Comparison of ENCODE assay signal across 27 cellular contexts in genomic region chr5:19880430-19880829, GRCh38.
DNase-seq lines count a peak whose midpoint lies in the region; ATAC-seq and TF ChIP-seq lines count a peak whose summit lies in the region.
"Had no signal": no experiment of that assay in that cellular context is flagged by ENCODE, and none has a peak within 500 bp of the region (broad histone marks: within the 10 kb centered on the region; RNA-seq: fewer than 3 reads in every experiment).

No MANE protein-coding gene starts in this region.

- TF ChIP-seq CTCF in GM20000 (IDR thresholded peaks at IDR 0.05; ENCODE audit: extremely low read depth, missing control alignments), result no peak

- no peaks in the 10 kb centered on the region for H3K36me3 ChIP-seq in HUES64 (ENCODE audit: insufficient read depth, low read length)
- H3K36me3 ChIP-seq in mesodermal cell (ENCODE audit: control insufficient read depth, insufficient read depth, low read length), result no peaks in the 10 kb centered on the region
- H3K36me3 ChIP-seq: brain microvascular endothelial cell, heart left ventricle, ovary, Peyer's patch had no signal

- H3K4me3 ChIP-seq in HUES64 (ENCODE audit: low read length) (peak overlapping the region; percentile 6; the same call in 1 of the 2 replicates), mesodermal cell (ENCODE audit: extremely low read depth, insufficient read depth, low read length, poor library complexity, severe bottlenecking) (no peak overlapping the region)
- H3K4me3 ChIP-seq: GM23248, heart left ventricle, K562, lung, ovary, Peyer's patch had no signal

- CTCF ChIA-PET in activated CD8-positive, alpha-beta memory T cell treated with anti-CD3 and anti-CD28 coated beads, Interleukin-2, amount 10 ng/mL, durations not matched to agents 7 days and 5 days (lab: Charles Lee), result no interaction called here

- no peak overlapping the region for H3K4me3 Mint-ChIP-seq in activated CD8-positive, alpha-beta memory T cell treated with anti-CD3 and anti-CD28 coated beads, Interleukin-2, amount 10 ng/mL, durations not matched to agents 7 days and 5 days
- H3K4me3 Mint-ChIP-seq: activated CD4-positive, alpha-beta memory T cell treated with anti-CD3 and anti-CD28 coated beads, Interleukin-2, amount 10 ng/mL, durations not matched to agents 7 days and 5 days; HFFc6 had no signal

- H3K4me1 Mint-ChIP-seq in activated CD8-positive, alpha-beta memory T cell treated with anti-CD3 and anti-CD28 coated beads, Interleukin-2, amount 10 ng/mL, durations not matched to agents 7 days and 5 days, result no peaks in the 10 kb centered on the region
- H3K4me1 Mint-ChIP-seq: activated CD4-positive, alpha-beta memory T cell treated with anti-CD3 and anti-CD28 coated beads, Interleukin-2, amount 10 ng/mL, durations not matched to agents 7 days and 5 days had no signal

- no peaks in the 10 kb centered on the region for H3K9me3 ChIP-seq in HUES64 (ENCODE audit: insufficient read depth, low read depth, low read length)
- H3K9me3 ChIP-seq in mesodermal cell (ENCODE audit: control insufficient read depth, low read length), result no peaks in the 10 kb centered on the region
- H3K9me3 ChIP-seq: heart left ventricle, ovary, Peyer's patch had no signal

- H3K36me3 Mint-ChIP-seq in activated CD8-positive, alpha-beta memory T cell treated with anti-CD3 and anti-CD28 coated beads, Interleukin-2, amount 10 ng/mL, durations not matched to agents 7 days and 5 days, result no peaks in the 10 kb centered on the region

- H3K9me3 Mint-ChIP-seq in activated CD8-positive, alpha-beta memory T cell treated with anti-CD3 and anti-CD28 coated beads, Interleukin-2, amount 10 ng/mL, durations not matched to agents 7 days and 5 days (ENCODE audit: low read depth), result peaks cover 2% of the 10 kb centered on the region
- H3K9me3 Mint-ChIP-seq: HFFc6 had no signal

- no peaks in the 10 kb centered on the region for H3K27me3 ChIP-seq in HUES64 (ENCODE audit: insufficient read depth, low read length)
- H3K27me3 ChIP-seq: brain microvascular endothelial cell, heart left ventricle, ovary, Peyer's patch had no signal

- H3K27me3 Mint-ChIP-seq in activated CD8-positive, alpha-beta memory T cell treated with anti-CD3 and anti-CD28 coated beads, Interleukin-2, amount 10 ng/mL, durations not matched to agents 7 days and 5 days, result no peaks in the 10 kb centered on the region
- H3K27me3 Mint-ChIP-seq: activated CD4-positive, alpha-beta memory T cell treated with anti-CD3 and anti-CD28 coated beads, Interleukin-2, amount 10 ng/mL, durations not matched to agents 7 days and 5 days had no signal

- no peak overlapping the region for H3K27ac Mint-ChIP-seq in activated CD8-positive, alpha-beta memory T cell treated with anti-CD3 and anti-CD28 coated beads, Interleukin-2, amount 10 ng/mL, durations not matched to agents 7 days and 5 days
- H3K27ac Mint-ChIP-seq: activated CD4-positive, alpha-beta memory T cell treated with anti-CD3 and anti-CD28 coated beads, Interleukin-2, amount 10 ng/mL, durations not matched to agents 7 days and 5 days; HFFc6 had no signal

- peaks cover 59% of the 10 kb centered on the region for H3K4me1 ChIP-seq in HUES64 (ENCODE audit: insufficient read depth, low read length)
- peaks cover 10% of the 10 kb centered on the region for H3K4me1 ChIP-seq in mesodermal cell (ENCODE audit: control insufficient read depth, insufficient read depth, low read length, poor library complexity, severe bottlenecking)
- H3K4me1 ChIP-seq: heart left ventricle, Peyer's patch had no signal

- ATAC-seq in activated CD8-positive, alpha-beta memory T cell treated with anti-CD3 and anti-CD28 coated beads, Interleukin-2, amount 10 ng/mL, durations not matched to agents 7 days and 5 days, result no peak
- ATAC-seq: heart left ventricle, K562 had no signal

- H3K27ac ChIP-seq in HUES64 (ENCODE audit: low read depth, low read length), result peak overlapping the region; percentile 31
- peak overlapping the region; percentile 11 for H3K27ac ChIP-seq in mesodermal cell (ENCODE audit: low read depth, low read length, severe bottlenecking)
- H3K27ac ChIP-seq: brain microvascular endothelial cell, GM23248, heart left ventricle, ovary, Peyer's patch had no signal

- H3K9ac ChIP-seq in HUES64 (ENCODE audit: low read depth, low read length), result no peak overlapping the region
- H3K9ac ChIP-seq: GM23248 had no signal

- DNase-seq in NCI-H1105 treated with DMSO at 0.1 percent for 48 hours (lab: John Stamatoyannopoulos, UW) (peak; percentile 55), NCI-H1105 (lab: John Stamatoyannopoulos, UW) (no peak), SHP77 (lab: John Stamatoyannopoulos, UW) (peak; percentile 25 to 52), GM20000 (ENCODE audit: low spot score) (no peak)
- no peak for DNase-seq in activated CD8-positive, alpha-beta memory T cell treated with anti-CD3 and anti-CD28 coated beads, Interleukin-2, amount 10 ng/mL, durations not matched to agents 7 days and 5 days
- DNase-seq in activated naive CD4-positive, alpha-beta T cell treated with Interleukin-2 at 50 U/mL for 16 hours, result no peak
- DNase-seq: activated CD4-positive, alpha-beta memory T cell treated with anti-CD3 and anti-CD28 coated beads, Interleukin-2, amount 10 ng/mL, durations not matched to agents 7 days and 5 days; activated CD4-positive, alpha-beta T cell treated with anti-CD3 and anti-CD28 coated beads for 1 hour; activated CD8-positive, alpha-beta memory T cell treated with anti-CD3 and anti-CD28 coated beads, Interleukin-2, amount 50 U/mL, for 48 hours; activated naive CD4-positive, alpha-beta T cell treated with anti-CD3 and anti-CD28 coated beads, Interleukin-2, amount 50 U/mL, for 16 hours; brain microvascular endothelial cell; foreskin melanocyte; GM23248; heart left ventricle; HFFc6; kidney glomerular epithelial cell; NCI-H1436 treated with DMSO at 0.1 percent for 48 hours; NCI-H524; ovary; Peyer's patch; SIG-M5; small intestine; stimulated activated naive CD4-positive, alpha-beta T cell had no signal

Comparison
In these comparisons a context has a peak if more than half of its experiments do, and no peak if none do; other contexts are left out.
1. DNase-seq: peak in NCI-H1105 treated with DMSO at 0.1 percent for 48 hours (single experiment) and SHP77 (2 of 2); none in NCI-H1105 (single experiment), GM20000 (single experiment), activated CD8-positive, alpha-beta memory T cell treated with anti-CD3 and anti-CD28 coated beads, Interleukin-2, amount 10 ng/mL, durations not matched to agents 7 days and 5 days (single experiment) and activated naive CD4-positive, alpha-beta T cell treated with Interleukin-2 at 50 U/mL for 16 hours (single experiment).